12 cellular contexts compared by ENCODE assay signal in genomic region chr4:20652226-20652836, GRCh38.
"Had no signal": no experiment of that assay in that cellular context is flagged by ENCODE, and none has a peak within 500 bp of the region (broad histone marks: within the 10 kb centered on the region; RNA-seq: fewer than 3 reads in every experiment).

No MANE protein-coding gene starts in this region.

- H3K27me3 ChIP-seq: neural progenitor cell, ovary, sigmoid colon had no signal

- H3K4me3 Mint-ChIP-seq: neural progenitor cell; stimulated activated naive B cell treated with anti-CD40 and anti-IgM and Interleukin-4, amounts not matched to agents 10 μg/mL and 1 μg/mL and 100 μg/mL, for 72 hours; type B pancreatic cell had no signal

- H3K36me3 Mint-ChIP-seq: stimulated activated naive B cell treated with anti-CD40 and anti-IgM and Interleukin-4, amounts not matched to agents 10 μg/mL and 1 μg/mL and 100 μg/mL, for 72 hours; type B pancreatic cell had no signal

- DNase-seq: activated CD4-positive, alpha-beta T cell treated with anti-CD3 and anti-CD28 coated beads for 48 hours; activated naive CD4-positive, alpha-beta T cell treated with Interleukin-2 at 50 U/mL for 16 hours; hypothalamus; kidney glomerular epithelial cell; midbrain; ovary; sigmoid colon; stimulated activated CD4-positive, alpha-beta T cell treated with anti-CD3 and anti-CD28 coated beads, Interleukin-2, amount 100 ng/mL, for 24 hours; stimulated activated naive B cell treated with anti-CD40 and anti-IgM and Interleukin-4, amounts not matched to agents 10 μg/mL and 1 μg/mL and 100 μg/mL, for 72 hours; substantia nigra had no signal

- ATAC-seq: stimulated activated naive B cell treated with anti-CD40 and anti-IgM and Interleukin-4, amounts not matched to agents 10 μg/mL and 1 μg/mL and 100 μg/mL, for 72 hours had no signal

- H3K27ac ChIP-seq: neural progenitor cell, ovary, sigmoid colon had no signal

- H3K27ac Mint-ChIP-seq: neural progenitor cell; stimulated activated naive B cell treated with anti-CD40 and anti-IgM and Interleukin-4, amounts not matched to agents 10 μg/mL and 1 μg/mL and 100 μg/mL, for 72 hours; type B pancreatic cell had no signal

- H3K36me3 ChIP-seq: neural progenitor cell, ovary, sigmoid colon had no signal

- H3K4me1 ChIP-seq: neural progenitor cell, sigmoid colon had no signal

- H3K9me3 ChIP-seq: ovary, sigmoid colon had no signal

- H3K4me3 ChIP-seq: neural progenitor cell, ovary, sigmoid colon had no signal

- H3K4me1 Mint-ChIP-seq: neural progenitor cell; stimulated activated naive B cell treated with anti-CD40 and anti-IgM and Interleukin-4, amounts not matched to agents 10 μg/mL and 1 μg/mL and 100 μg/mL, for 72 hours had no signal
